ENCODE assay signal across 8 cellular contexts in genomic region chr10:102917962-102918816, GRCh38. TPM values are rescaled to one million over a fixed set of nuclear protein-coding genes. Genes with fewer than 3 reads are reported as not detected.
DNase-seq lines count a peak whose midpoint lies in the region; ATAC-seq and TF ChIP-seq lines count a peak whose summit lies in the region.

CNNM2 (plus strand) TSS chr10:102918294; CDS start chr10:102918481, 187 bp downstream.

- TF ChIP-seq CTCF in AG04450 (IDR thresholded peaks at IDR 0.05; ENCODE audit: low read depth, low read length) (no peak; the same call in 1 of the 2 replicates), VCaP (conservative IDR thresholded peaks at IDR 0.05) (no peak), mammary epithelial cell (conservative IDR thresholded peaks at IDR 0.05 in 1 of 2, IDR thresholded peaks at IDR 0.05 in 1 of 2; ENCODE audit: extremely low read depth in 1 of 2, insufficient read depth in 1 of 2, low read depth in 1 of 2, low read length in 2 of 2) (no peak)

- H4K20me1 ChIP-seq in mammary epithelial cell (ENCODE audit: insufficient read depth, low read length) = no peaks in the 10 kb centered on the region

- peak within 1 kb of the TSS; percentile 93 for H3K27ac ChIP-seq in AG04450 (ENCODE audit: low read depth, low read length)
- peak within 1 kb of the TSS; percentile 87 for H3K27ac ChIP-seq in VCaP
- H3K27ac ChIP-seq in mammary epithelial cell (ENCODE audit: insufficient read depth, low read depth, low read length) = peak within 1 kb of the TSS; percentile 54

- dilution Hi-C loops in mammary epithelial cell (cut with HindIII; ENCODE audit: low sequenced_read_pairs) = no loop called here

- H3K4me2 ChIP-seq in mammary epithelial cell (ENCODE audit: insufficient read depth, low read depth, low read length) (peak within 1 kb of the TSS; percentile 97), skeletal muscle satellite cell (ENCODE audit: low read length) (peak within 1 kb of the TSS; percentile 95)

- H3K27me3 ChIP-seq in AG04450 (ENCODE audit: control insufficient read depth, insufficient read depth, low read length) = no peaks in the 10 kb centered on the region
- no peaks in the 10 kb centered on the region for H3K27me3 ChIP-seq in mammary epithelial cell (ENCODE audit: insufficient read depth, low read length)
- H3K27me3 ChIP-seq in skeletal muscle satellite cell (ENCODE audit: control insufficient read depth, insufficient read depth, low read length) = peaks cover 12% of the 10 kb centered on the region

- peak within 1 kb of the TSS; percentile 99 for H2AFZ ChIP-seq in mammary epithelial cell (ENCODE audit: low read depth, low read length)

- ATAC-seq in GM18873 (IDR thresholded peaks at IDR 0.05; ENCODE audit: low FRiP score, unreplicated experiment) (peak; percentile 88), HG03135 (IDR thresholded peaks at IDR 0.05; ENCODE audit: unreplicated experiment) (peak; percentile 91)

- peaks cover 13% of the 10 kb centered on the region for H3K4me1 ChIP-seq in mammary epithelial cell (ENCODE audit: insufficient read depth, low read length)
- peaks cover 9% of the 10 kb centered on the region for H3K4me1 ChIP-seq in skeletal muscle satellite cell (ENCODE audit: control insufficient read depth, insufficient read depth, low read length)

- in situ Hi-C loops in mammary epithelial cell (cut with MboI; ENCODE audit: low sequenced_read_pairs in 2 of 2) = loop anchor here (5.0 to 25.0 kb wide), 2 partner anchors 154 to 319 kb away; partner anchors contain the start of gene RPEL1 (in 1 of the 2)

- H3K36me3 ChIP-seq in mammary epithelial cell (ENCODE audit: insufficient read depth, low read length) (no peaks in the 10 kb centered on the region), skeletal muscle satellite cell (ENCODE audit: insufficient read depth, low read length) (no peaks in the 10 kb centered on the region)

- peak; percentile 100 for DNase-seq in AG04450 (ENCODE audit: low read depth, low spot score)
- DNase-seq in NCI-H2196 (lab: John Stamatoyannopoulos, UW; ENCODE audit: unreplicated experiment) = peak; percentile 94
- DNase-seq in mammary epithelial cell = peak; percentile 99

- BruUV-seq in mammary epithelial cell (replicated peaks; lab: Mats Ljungman, UMichigan) = no TSS peak

- CTCF ChIA-PET in AG04450 (lab: Charles Lee) = interaction anchor here (0.6 to 4.6 kb wide), 22 partner anchors 8 to 416 kb away, joined by 3 to 46 read pairs (median 5); no protein-coding TSS in a partner anchor
- CTCF ChIA-PET in mammary epithelial cell (lab: Charles Lee; ENCODE audit: low non-redundant PET) = interaction anchor here (0.9 to 2.3 kb wide), 2 partner anchors 243 to 326 kb away, joined by 5 to 11 read pairs; no protein-coding TSS in a partner anchor

- 3% methylated on average over 31 of the region's 80 CpGs for WGBS in mammary epithelial cell (ENCODE audit: low coverage, missing lambda C conversion rate)

- H3K4me3 ChIP-seq in AG04450 (ENCODE audit: low read depth, low read length) = peak within 1 kb of the TSS; percentile 96
- H3K4me3 ChIP-seq in mammary epithelial cell (replicated peaks in 1 of 3; ENCODE audit: insufficient read depth in 1 of 3, low read depth in 2 of 3, low read length in 3 of 3) = peak within 1 kb of the TSS; percentile 91 to 99 (median 91)
- H3K4me3 ChIP-seq in iPS-18c (ENCODE audit: insufficient read depth, low read depth, low read length) = peak within 1 kb of the TSS; percentile 99
- H3K4me3 ChIP-seq in skeletal muscle satellite cell (ENCODE audit: low read length) = peak within 1 kb of the TSS; percentile 99

- intact Hi-C loops in mammary epithelial cell (cut with micrococcal nuclease) = loop anchor here (1.0 to 5.0 kb wide), 9 partner anchors 83 to 564 kb away; partner anchors contain the start of genes NT5C2 and WBP1L

- H3K9ac ChIP-seq in mammary epithelial cell (ENCODE audit: insufficient read depth, low read length) = peak within 1 kb of the TSS; percentile 50
- peak within 1 kb of the TSS; percentile 84 for H3K9ac ChIP-seq in skeletal muscle satellite cell (ENCODE audit: low read depth, low read length)

- H3K79me2 ChIP-seq in mammary epithelial cell (ENCODE audit: insufficient read depth, low read length) = no peaks in the 10 kb centered on the region

- POLR2A ChIA-PET in AG04450 (lab: Yijun Ruan, JAX) = interaction anchor here (0.5 to 1.5 kb wide), 9 partner anchors 51 to 330 kb away, joined by 3 to 7 read pairs (median 3); partner anchors contain the start of gene NT5C2

- H3K9me3 ChIP-seq in AG04450 (ENCODE audit: control insufficient read depth, insufficient read depth, low read length) (no peaks in the 10 kb centered on the region; the same call in 1 of the 2 replicates), mammary epithelial cell (replicated peaks; ENCODE audit: insufficient read depth, low read length) (no peaks in the 10 kb centered on the region), iPS-18c (ENCODE audit: control insufficient read depth, insufficient read depth, low read length) (no peaks in the 10 kb centered on the region), skeletal muscle satellite cell (replicated peaks; ENCODE audit: low read length) (no peaks in the 10 kb centered on the region)

RNA-seq across cellular contexts. Expression of gene CNNM2, which starts in this region (rescaled TPM):
- 5.2 and 5.8 TPM in 2 replicates for polyA plus RNA-seq in AG04450 (2011; rRNA removed)
- polyA minus RNA-seq in AG04450 (2011; rRNA and poly(A)+ RNA removed) = 4.7 and 7.2 TPM in 2 replicates
- 1 to 10 TPM; 4.5 to 5.5 TPM for total RNA-seq in mammary epithelial cell
- 2.4 TPM for polyA plus RNA-seq in mammary epithelial cell
- polyA minus RNA-seq in mammary epithelial cell = 1.3 TPM
- 2.6 and 4.8 TPM in 2 replicates for total RNA-seq in skeletal muscle satellite cell (2012; rRNA removed)

Comparison
In these comparisons a context has a peak if more than half of its experiments do, and no peak if none do; other contexts are left out.
1. Peak in every context shown above with its lines: DNase-seq, ATAC-seq, H3K4me3 ChIP-seq and H3K27ac ChIP-seq.